20 cellular contexts compared by ENCODE assay signal in the genomic region with DNA sequence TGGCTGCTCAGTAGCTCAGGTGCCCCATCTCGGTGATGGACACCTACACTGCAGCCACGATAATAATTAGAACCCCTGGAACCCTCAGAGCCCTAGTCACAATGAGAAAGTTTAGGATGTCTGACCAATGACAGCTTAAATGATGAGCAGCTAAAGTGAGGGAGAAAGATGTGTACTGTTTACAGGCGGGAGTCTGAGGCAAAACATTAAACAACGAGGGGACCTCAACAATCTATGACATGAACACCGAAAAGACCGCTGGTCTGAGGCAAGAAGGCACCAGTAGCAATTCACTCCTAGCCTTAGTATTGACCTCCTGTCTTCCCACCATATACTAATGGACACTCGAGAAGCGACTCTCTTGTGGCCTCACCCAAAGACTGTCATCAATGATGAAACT.
DNase-seq lines count a peak whose midpoint lies in the region; ATAC-seq and TF ChIP-seq lines count a peak whose summit lies in the region.
"Had no signal": no experiment of that assay in that cellular context is flagged by ENCODE, and none has a peak within 500 bp of the region (broad histone marks: within the 10 kb centered on the region; RNA-seq: fewer than 3 reads in every experiment).

No MANE protein-coding gene starts in this region.

- H3K4me1 Mint-ChIP-seq in endodermal cell (peaks cover 4% of the 10 kb centered on the region), mesothelial cell of epicardium (peaks cover 8% of the 10 kb centered on the region)

- H3K9ac ChIP-seq in HUES6 (ENCODE audit: low read length) (no peak overlapping the region), endodermal cell (ENCODE audit: extremely low read depth, low read length, poor library complexity, severe bottlenecking) (no peak overlapping the region), skeletal muscle satellite cell (ENCODE audit: low read depth, low read length) (no peak overlapping the region)
- H3K9ac ChIP-seq: KMS-11 had no signal

- H3K27me3 Mint-ChIP-seq in endodermal cell (ENCODE audit: insufficient read depth), result peaks cover 50% of the 10 kb centered on the region
- peaks cover 78% of the 10 kb centered on the region for H3K27me3 Mint-ChIP-seq in mesothelial cell of epicardium (ENCODE audit: low read depth)

- peak overlapping the region; percentile 86 for H3K4me2 ChIP-seq in skeletal muscle satellite cell (ENCODE audit: low read length)
- H3K4me2 ChIP-seq: KMS-11 had no signal

- H3K27me3 ChIP-seq in HUES6 (ENCODE audit: control insufficient read depth, insufficient read depth, low read length), result peaks cover 54% of the 10 kb centered on the region
- H3K27me3 ChIP-seq in endodermal cell (ENCODE audit: control insufficient read depth, insufficient read depth, low read length, poor library complexity, severe bottlenecking), result peaks cover 50% of the 10 kb centered on the region
- no peaks in the 10 kb centered on the region for H3K27me3 ChIP-seq in skeletal muscle satellite cell (ENCODE audit: control insufficient read depth, insufficient read depth, low read length)

- in situ Hi-C loops in GM13976 (cut with MboI; ENCODE audit: low sequenced_read_pairs, unreplicated experiment), result no loop called here

- H3K27ac ChIP-seq in HUES6 (ENCODE audit: low read depth, low read length) (no peak overlapping the region), endodermal cell (ENCODE audit: low read depth, low read length) (no peak overlapping the region)
- H3K27ac ChIP-seq: C4-2B, KMS-11, left ventricle myocardium inferior, SK-N-MC had no signal

- DNase-seq in endodermal cell (no peak), mesothelial cell of epicardium (ENCODE audit: low spot score in 2 of 2, unreplicated experiment in 2 of 2) (no peak), GM13976 (ENCODE audit: low spot score) (no peak)
- DNase-seq: activated CD4-positive, alpha-beta T cell treated with anti-CD3 and anti-CD28 coated beads, Interleukin-2, amount 50 U/mL, for 48 hours; activated CD8-positive, alpha-beta memory T cell treated with anti-CD3 and anti-CD28 coated beads, Interleukin-2, amount 50 U/mL, for 48 hours; EL; left ventricle myocardium inferior; mucosa of descending colon; RPMI8226 had no signal

- no peak for ATAC-seq in esophagus mucosa
- no peak for ATAC-seq in HG02884 (IDR thresholded peaks at IDR 0.05; ENCODE audit: unreplicated experiment)
- no peak for ATAC-seq in HG03565 (IDR thresholded peaks at IDR 0.05; ENCODE audit: unreplicated experiment)
- ATAC-seq: HCT116, mucosa of descending colon had no signal

- H3K4me1 ChIP-seq in HUES6 (ENCODE audit: control insufficient read depth, insufficient read depth, low read length) (no peaks in the 10 kb centered on the region), endodermal cell (ENCODE audit: control insufficient read depth, insufficient read depth, low read length) (no peaks in the 10 kb centered on the region), skeletal muscle satellite cell (ENCODE audit: control insufficient read depth, insufficient read depth, low read length) (peaks cover 9% of the 10 kb centered on the region)
- H3K4me1 ChIP-seq: left ventricle myocardium inferior had no signal

- H3K4me3 Mint-ChIP-seq in endodermal cell, result peak overlapping the region; percentile 70
- H3K4me3 Mint-ChIP-seq in mesothelial cell of epicardium, result peak overlapping the region; percentile 7
- H3K4me3 Mint-ChIP-seq: activated naive CD8-positive, alpha-beta T cell had no signal

- H3K4me3 ChIP-seq in HUES6 (ENCODE audit: low read depth, low read length) (peak overlapping the region; percentile 82), endodermal cell (ENCODE audit: low read length) (no peak overlapping the region), skeletal muscle satellite cell (ENCODE audit: low read length) (no peak overlapping the region)
- H3K4me3 ChIP-seq: mucosa of descending colon had no signal

- H3K36me3 Mint-ChIP-seq in endodermal cell (ENCODE audit: low read depth) (no peaks in the 10 kb centered on the region), mesothelial cell of epicardium (no peaks in the 10 kb centered on the region)
- H3K36me3 Mint-ChIP-seq: activated naive CD8-positive, alpha-beta T cell had no signal

- no peak for TF ChIP-seq CTCF in endodermal cell (conservative IDR thresholded peaks at IDR 0.05)
- TF ChIP-seq CTCF in mesothelial cell of epicardium (IDR thresholded peaks at IDR 0.05; ENCODE audit: unreplicated experiment), result no peak
- no peak for TF ChIP-seq CTCF in GM13976 (IDR thresholded peaks at IDR 0.05; ENCODE audit: borderline replicate concordance, control extremely low read depth, extremely low read depth, insufficient read depth, missing control alignments)

- WGBS in endodermal cell (ENCODE audit: insufficient coverage in 1 of 2, insufficient read length in 1 of 2), 2 experiments, result 88 to 94% methylated on average over 6 to 8 of the region's 8 CpGs

- no peaks in the 10 kb centered on the region for H3K36me3 ChIP-seq in HUES6 (ENCODE audit: control insufficient read depth, insufficient read depth, low read length)
- H3K36me3 ChIP-seq in endodermal cell (ENCODE audit: control insufficient read depth, insufficient read depth, low read length), result no peaks in the 10 kb centered on the region
- no peaks in the 10 kb centered on the region for H3K36me3 ChIP-seq in skeletal muscle satellite cell (ENCODE audit: insufficient read depth, low read length)
- H3K36me3 ChIP-seq: left ventricle myocardium inferior had no signal

- H3K9me3 Mint-ChIP-seq in endodermal cell (no peaks in the 10 kb centered on the region), mesothelial cell of epicardium (peaks cover under 1% of the 10 kb centered on the region)
- H3K9me3 Mint-ChIP-seq: activated T-helper 2 cell treated with anti-CD3 and anti-CD28 coated beads, Interferon-gamma antibody, Interleukin-2, Interleukin-4, amounts not matched to agents 10 μg/mL and 5 μg/mL and 100 μg/mL, durations not matched to agents 14 hours and 24 hours and 36 hours had no signal

- H3K27ac Mint-ChIP-seq in endodermal cell (no peak overlapping the region), mesothelial cell of epicardium (no peak overlapping the region)
- H3K27ac Mint-ChIP-seq: activated naive CD8-positive, alpha-beta T cell; activated T-helper 2 cell treated with anti-CD3 and anti-CD28 coated beads, Interferon-gamma antibody, Interleukin-2, Interleukin-4, amounts not matched to agents 10 μg/mL and 5 μg/mL and 100 μg/mL, durations not matched to agents 14 hours and 24 hours and 36 hours had no signal

- H3K9me3 ChIP-seq in HUES6 (ENCODE audit: control insufficient read depth, insufficient read depth, low read depth, low read length), result no peaks in the 10 kb centered on the region
- no peaks in the 10 kb centered on the region for H3K9me3 ChIP-seq in endodermal cell (ENCODE audit: control insufficient read depth, low read length)
- no peaks in the 10 kb centered on the region for H3K9me3 ChIP-seq in skeletal muscle satellite cell (replicated peaks; ENCODE audit: low read length)
- H3K9me3 ChIP-seq: left ventricle myocardium inferior, mucosa of descending colon had no signal
